ENCODE assay signal across 1 cellular context in genomic region chr5:177511796-177512675, GRCh38.
TF ChIP-seq lines count a peak whose summit lies in the region.

No MANE protein-coding gene starts in this region.

TF ChIP-seq in HCT116, 20 proteins besides CTCF, POLR2A, EP300 and RAD21:
- TF ChIP-seq EZH2 (IDR thresholded peaks at IDR 0.05) (no peak), ZBTB33 (IDR thresholded peaks at IDR 0.05; ENCODE audit: extremely low read depth, insufficient replicate concordance, low read length) (no peak), YY1 (IDR thresholded peaks at IDR 0.05; ENCODE audit: extremely low read depth, insufficient replicate concordance, low read depth, low read length) (no peak), CBX3 (IDR thresholded peaks at IDR 0.05; ENCODE audit: low read depth) (no peak), ATF3 (IDR thresholded peaks at IDR 0.05) (no peak), JUND (IDR thresholded peaks at IDR 0.05) (no peak), EGR1 (IDR thresholded peaks at IDR 0.05; ENCODE audit: low read depth) (no peak), MAX (IDR thresholded peaks at IDR 0.05) (no peak), ELF1 (IDR thresholded peaks at IDR 0.05; ENCODE audit: borderline replicate concordance, low read depth) (no peak), SIN3A (IDR thresholded peaks at IDR 0.05; ENCODE audit: low read depth) (no peak), TCF7L2 (IDR thresholded peaks at IDR 0.05; ENCODE audit: borderline replicate concordance, extremely low read depth, insufficient read depth, insufficient read length) (no peak), ZNF274 (IDR thresholded peaks at IDR 0.05; ENCODE audit: low read depth, low read length) (no peak), SRF (IDR thresholded peaks at IDR 0.05; ENCODE audit: low read depth) (no peak), CEBPB (IDR thresholded peaks at IDR 0.05; ENCODE audit: low read depth) (no peak), FOSL1 (IDR thresholded peaks at IDR 0.05; ENCODE audit: low read depth) (no peak), EZH2phosphoT487 (IDR thresholded peaks at IDR 0.05; ENCODE audit: borderline replicate concordance) (no peak)
